Comparison of ENCODE assay signal across 10 cellular contexts in the genomic region with DNA sequence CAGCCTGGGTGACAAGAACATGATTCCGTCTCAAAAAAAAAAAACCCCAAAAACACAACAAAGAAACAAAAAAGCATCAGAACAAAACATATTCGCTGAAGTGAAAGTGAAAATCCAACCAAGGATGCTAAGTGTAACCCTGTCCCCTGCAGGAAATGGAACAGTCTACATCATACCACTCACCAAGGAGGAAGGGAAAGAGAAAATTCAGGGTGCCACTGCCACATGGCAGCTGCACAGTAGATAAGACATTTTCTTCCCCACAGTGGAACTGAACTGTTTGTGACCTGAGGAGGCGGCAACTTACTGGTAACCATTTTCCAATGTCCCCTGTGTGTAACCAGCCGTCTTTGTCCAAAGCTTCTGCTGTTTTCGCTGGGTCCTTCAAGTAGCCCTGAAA. TPM values are rescaled to one million over a fixed set of nuclear protein-coding genes. Genes with fewer than 3 reads are reported as not detected.
DNase-seq lines count a peak whose midpoint lies in the region; ATAC-seq and TF ChIP-seq lines count a peak whose summit lies in the region.
"Had no signal": no experiment of that assay in that cellular context is flagged by ENCODE, and none has a peak within 500 bp of the region (broad histone marks: within the 10 kb centered on the region; RNA-seq: fewer than 3 reads in every experiment).

No MANE protein-coding gene starts in this region.

- H3K27me3 ChIP-seq in ovary = no peaks in the 10 kb centered on the region
- H3K27me3 ChIP-seq: cardiac muscle cell had no signal

- no peaks in the 10 kb centered on the region for H3K36me3 ChIP-seq in ovary

- TF ChIP-seq CTCF in GM10266 (IDR thresholded peaks at IDR 0.05; ENCODE audit: control insufficient read depth, insufficient read depth, low read depth, missing control alignments) (peak; percentile 14), ovary (IDR thresholded peaks at IDR 0.05) (no peak)

- in situ Hi-C loops in KBM-7 (cut with MboI; ENCODE audit: low pct_unique_long_range_greater_than_20kb, low sequenced_read_pairs) = loop anchor here (25.0 kb wide), 1 partner anchor 225 kb away; no protein-coding TSS in a partner anchor

- H3K4me1 ChIP-seq in ovary (ENCODE audit: insufficient read depth) = no peaks in the 10 kb centered on the region

- no peaks in the 10 kb centered on the region for H3K9me3 ChIP-seq in ovary

- DNase-seq in GM10266 (ENCODE audit: extremely low spot score) (peak; percentile 39), OCI-M1 (lab: John Stamatoyannopoulos, UW) (peak; percentile 49), left lobe of liver (ENCODE audit: low spot score) (no peak), KBM-7 (no peak), ovary (no peak), DMS 273 treated with DMSO at 0.1 percent for 48 hours (lab: John Stamatoyannopoulos, UW) (no peak), sciatic nerve (ENCODE audit: low spot score) (no peak)
- DNase-seq: NCI-H2081 treated with DMSO at 0.1 percent for 48 hours had no signal

- WGBS in ovary, 3 donors = 94 to 98% (median 95%) methylated on average over 5 of the region's 5 CpGs

- H3K4me3 ChIP-seq in ovary = no peak overlapping the region
- H3K4me3 ChIP-seq: cardiac muscle cell had no signal

- no peak for TF ChIP-seq POLR2A in ovary (IDR thresholded peaks at IDR 0.05)

- TF ChIP-seq EP300 in ovary (IDR thresholded peaks at IDR 0.05) = no peak

- ATAC-seq in GM21717 (IDR thresholded peaks at IDR 0.05; ENCODE audit: unreplicated experiment) (peak; percentile 95), left lobe of liver (peak; percentile 15), sciatic nerve (no peak)

- intact Hi-C loops in ovary (cut with DNase I) (no loop called here), sciatic nerve (cut with DNase I) (no loop called here)

- no peak overlapping the region for H3K27ac ChIP-seq in ovary
- H3K27ac ChIP-seq: cardiac muscle cell had no signal

RNA-seq across cellular contexts. Expression of a gene that starts 28.2 kb away (rescaled TPM):
- 1.6 TPM for total RNA-seq in left lobe of liver
- total RNA-seq in ovary = 1 to 10 TPM in 2 of 7 donors, under 1 TPM in 5; 0.34 to 3.4 (median 0.82) TPM
- polyA plus RNA-seq in ovary = 1 to 10 TPM; 2.4 to 2.8 TPM
- 1.7 TPM for total RNA-seq in sciatic nerve

Comparison
In these comparisons a context has a peak if more than half of its experiments do, and no peak if none do; other contexts are left out.
1. DNase-seq: peak in GM10266 (single experiment) and OCI-M1 (single experiment); none in left lobe of liver (single experiment), KBM-7 (single experiment), ovary (0 of 5), DMS 273 treated with DMSO at 0.1 percent for 48 hours (single experiment) and sciatic nerve (single experiment).